In genomic region chr6:39225543-39225942, GRCh38 we compare ENCODE assay signal across 2 cellular contexts.
TF ChIP-seq lines count a peak whose summit lies in the region.

No MANE protein-coding gene starts in this region.

TF ChIP-seq in liver, 16 proteins besides CTCF, POLR2A, EP300 and RAD21:
- TF ChIP-seq, protein P1, sequence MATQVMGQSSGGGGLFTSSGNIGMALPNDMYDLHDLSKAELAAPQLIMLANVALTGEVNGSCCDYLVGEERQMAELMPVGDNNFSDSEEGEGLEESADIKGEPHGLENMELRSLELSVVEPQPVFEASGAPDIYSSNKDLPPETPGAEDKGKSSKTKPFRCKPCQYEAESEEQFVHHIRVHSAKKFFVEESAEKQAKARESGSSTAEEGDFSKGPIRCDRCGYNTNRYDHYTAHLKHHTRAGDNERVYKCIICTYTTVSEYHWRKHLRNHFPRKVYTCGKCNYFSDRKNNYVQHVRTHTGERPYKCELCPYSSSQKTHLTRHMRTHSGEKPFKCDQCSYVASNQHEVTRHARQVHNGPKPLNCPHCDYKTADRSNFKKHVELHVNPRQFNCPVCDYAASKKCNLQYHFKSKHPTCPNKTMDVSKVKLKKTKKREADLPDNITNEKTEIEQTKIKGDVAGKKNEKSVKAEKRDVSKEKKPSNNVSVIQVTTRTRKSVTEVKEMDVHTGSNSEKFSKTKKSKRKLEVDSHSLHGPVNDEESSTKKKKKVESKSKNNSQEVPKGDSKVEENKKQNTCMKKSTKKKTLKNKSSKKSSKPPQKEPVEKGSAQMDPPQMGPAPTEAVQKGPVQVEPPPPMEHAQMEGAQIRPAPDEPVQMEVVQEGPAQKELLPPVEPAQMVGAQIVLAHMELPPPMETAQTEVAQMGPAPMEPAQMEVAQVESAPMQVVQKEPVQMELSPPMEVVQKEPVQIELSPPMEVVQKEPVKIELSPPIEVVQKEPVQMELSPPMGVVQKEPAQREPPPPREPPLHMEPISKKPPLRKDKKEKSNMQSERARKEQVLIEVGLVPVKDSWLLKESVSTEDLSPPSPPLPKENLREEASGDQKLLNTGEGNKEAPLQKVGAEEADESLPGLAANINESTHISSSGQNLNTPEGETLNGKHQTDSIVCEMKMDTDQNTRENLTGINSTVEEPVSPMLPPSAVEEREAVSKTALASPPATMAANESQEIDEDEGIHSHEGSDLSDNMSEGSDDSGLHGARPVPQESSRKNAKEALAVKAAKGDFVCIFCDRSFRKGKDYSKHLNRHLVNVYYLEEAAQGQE (IDR thresholded peaks at IDR 0.05) = peak; percentile 21
- TF ChIP-seq RXRA (IDR thresholded peaks at IDR 0.05) (peak; percentile 70 to 84), HNF4G (IDR thresholded peaks at IDR 0.05) (peak; percentile 40), TAF1 (conservative IDR thresholded peaks at IDR 0.05) (no peak), HNF4A (conservative IDR thresholded peaks at IDR 0.05) (peak; percentile 80 to 88), FOXA2 (IDR thresholded peaks at IDR 0.05) (no peak), JUND (IDR thresholded peaks at IDR 0.05) (peak in 1 of 2 donors; percentile 52), EGR1 (IDR thresholded peaks at IDR 0.05; ENCODE audit: low read depth in 2 of 2) (no peak), SP1 (IDR thresholded peaks at IDR 0.05) (peak; percentile 63), ZBTB33 (IDR thresholded peaks at IDR 0.05) (peak; percentile 28), YY1 (IDR thresholded peaks at IDR 0.05) (peak; percentile 83), MAX (IDR thresholded peaks at IDR 0.05) (peak; percentile 66)
- TF ChIP-seq, protein P2, sequence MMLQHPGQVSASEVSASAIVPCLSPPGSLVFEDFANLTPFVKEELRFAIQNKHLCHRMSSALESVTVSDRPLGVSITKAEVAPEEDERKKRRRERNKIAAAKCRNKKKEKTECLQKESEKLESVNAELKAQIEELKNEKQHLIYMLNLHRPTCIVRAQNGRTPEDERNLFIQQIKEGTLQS (IDR thresholded peaks at IDR 0.05) = peak; percentile 38
TF ChIP-seq in liver: peak in this region for 10.

TF ChIP-seq in HepG2, 621 proteins besides CTCF, POLR2A, EP300 and RAD21:
- TF ChIP-seq AGO1 (IDR thresholded peaks at IDR 0.05; ENCODE audit: low read depth, low read length, poor library complexity, severe bottlenecking) = no peak
- TF ChIP-seq TFDP1 (CRISPR knock-in tag; IDR thresholded peaks at IDR 0.05; ENCODE audit: borderline replicate concordance) = no peak
- no peak for TF ChIP-seq ZFP1 (CRISPR knock-in tag; IDR thresholded peaks at IDR 0.05)
- TF ChIP-seq PHF8 (CRISPR knock-in tag; IDR thresholded peaks at IDR 0.05) = no peak
- TF ChIP-seq HNF1A (IDR thresholded peaks at IDR 0.05; ENCODE audit: low read depth) = no peak
- no peak for TF ChIP-seq HNF1A (CRISPR knock-in tag; IDR thresholded peaks at IDR 0.05; ENCODE audit: borderline replicate concordance)
- no peak for TF ChIP-seq MEF2D (CRISPR knock-in tag; IDR thresholded peaks at IDR 0.05)
- TF ChIP-seq, protein P3, sequence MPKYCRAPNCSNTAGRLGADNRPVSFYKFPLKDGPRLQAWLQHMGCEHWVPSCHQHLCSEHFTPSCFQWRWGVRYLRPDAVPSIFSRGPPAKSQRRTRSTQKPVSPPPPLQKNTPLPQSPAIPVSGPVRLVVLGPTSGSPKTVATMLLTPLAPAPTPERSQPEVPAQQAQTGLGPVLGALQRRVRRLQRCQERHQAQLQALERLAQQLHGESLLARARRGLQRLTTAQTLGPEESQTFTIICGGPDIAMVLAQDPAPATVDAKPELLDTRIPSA (CRISPR knock-in tag; IDR thresholded peaks at IDR 0.05; ENCODE audit: borderline replicate concordance) = no peak
- TF ChIP-seq ZNF879 (CRISPR knock-in tag; IDR thresholded peaks at IDR 0.05) = no peak
